In the genomic region with DNA sequence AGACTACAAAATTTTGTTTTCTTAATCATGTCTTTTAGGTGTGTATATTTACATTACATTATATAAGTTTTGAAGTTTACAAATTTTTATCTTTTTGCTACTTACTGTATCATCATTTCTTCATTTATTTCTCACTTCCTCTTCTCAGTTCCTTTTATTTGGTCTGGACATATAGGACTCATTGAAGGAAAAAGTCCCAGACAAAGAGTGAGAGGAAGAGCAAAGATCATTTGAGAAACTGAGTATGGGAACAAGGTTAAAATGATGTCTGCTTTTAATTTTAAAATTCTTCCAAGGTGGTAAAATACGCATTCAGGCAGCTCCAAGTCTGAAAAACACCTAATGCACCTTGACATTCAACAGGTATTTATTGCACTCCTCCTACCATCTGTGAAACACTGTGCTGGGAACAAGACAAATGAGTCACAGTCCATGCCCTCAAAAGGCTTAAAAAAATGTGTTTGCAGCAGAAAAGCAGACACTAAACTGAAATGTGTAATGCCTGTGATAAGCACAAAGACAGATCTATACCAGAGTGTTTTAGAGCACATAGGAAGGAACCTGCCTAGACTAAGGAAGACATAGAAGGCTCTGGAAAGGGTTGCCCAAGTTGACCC, we compare ENCODE assay signal across 12 cellular contexts.
DNase-seq lines count a peak whose midpoint lies in the region; ATAC-seq lines count a peak whose summit lies in the region.
"Had no signal": no experiment of that assay in that cellular context is flagged by ENCODE, and none has a peak within 500 bp of the region (broad histone marks: within the 10 kb centered on the region; RNA-seq: fewer than 3 reads in every experiment).

No MANE protein-coding gene starts in this region.

- H3K27me3 Mint-ChIP-seq in stimulated activated memory B cell treated with anti-CD40 and anti-IgM and Interleukin-4, amounts not matched to agents 10 μg/mL and 1 μg/mL and 100 μg/mL, for 72 hours: peaks cover 14% of the 10 kb centered on the region
- H3K27me3 Mint-ChIP-seq: activated CD8-positive, alpha-beta memory T cell treated with anti-CD3 and anti-CD28 coated beads, Interleukin-2, amount 10 ng/mL, durations not matched to agents 7 days and 5 days; CD4-positive, alpha-beta T cell had no signal

- DNase-seq in LoVo (ENCODE audit: low spot score) (peak; percentile 8), astrocyte of the hippocampus (ENCODE audit: low read depth, low spot score) (peak; percentile 31)
- DNase-seq in stimulated activated CD4-positive, alpha-beta T cell treated with anti-CD3 and anti-CD28 coated beads, Interleukin-2, amount 100 ng/mL, for 24 hours: no peak
- DNase-seq: activated CD8-positive, alpha-beta memory T cell treated with anti-CD3 and anti-CD28 coated beads, Interleukin-2, amount 10 ng/mL, durations not matched to agents 7 days and 5 days; activated naive CD8-positive, alpha-beta T cell treated with anti-CD3 and anti-CD28 coated beads for 36 hours; CD4-positive, alpha-beta T cell; retina had no signal

- H3K9me3 Mint-ChIP-seq in stimulated activated memory B cell treated with anti-CD40 and anti-IgM and Interleukin-4, amounts not matched to agents 10 μg/mL and 1 μg/mL and 100 μg/mL, for 72 hours: peaks cover 2% of the 10 kb centered on the region
- H3K9me3 Mint-ChIP-seq: activated naive CD8-positive, alpha-beta T cell treated with anti-CD3 and anti-CD28 coated beads for 36 hours; CD4-positive, alpha-beta T cell; dendritic cell treated with granulocyte-macrophage colony-stimulating factor and Interleukin-4, amounts not matched to agents 40 ng/mL and 50 ng/mL, for 4 days had no signal

- H3K27ac Mint-ChIP-seq in stimulated activated memory B cell treated with anti-CD40 and anti-IgM and Interleukin-4, amounts not matched to agents 10 μg/mL and 1 μg/mL and 100 μg/mL, for 72 hours: no peak overlapping the region
- H3K27ac Mint-ChIP-seq: activated CD8-positive, alpha-beta memory T cell treated with anti-CD3 and anti-CD28 coated beads, Interleukin-2, amount 10 ng/mL, durations not matched to agents 7 days and 5 days; activated naive CD8-positive, alpha-beta T cell treated with anti-CD3 and anti-CD28 coated beads for 36 hours; CD4-positive, alpha-beta T cell; dendritic cell treated with granulocyte-macrophage colony-stimulating factor and Interleukin-4, amounts not matched to agents 40 ng/mL and 50 ng/mL, for 4 days had no signal

- no peaks in the 10 kb centered on the region for H3K36me3 Mint-ChIP-seq in stimulated activated memory B cell treated with anti-CD40 and anti-IgM and Interleukin-4, amounts not matched to agents 10 μg/mL and 1 μg/mL and 100 μg/mL, for 72 hours
- H3K36me3 Mint-ChIP-seq: activated CD8-positive, alpha-beta memory T cell treated with anti-CD3 and anti-CD28 coated beads, Interleukin-2, amount 10 ng/mL, durations not matched to agents 7 days and 5 days; activated naive CD8-positive, alpha-beta T cell treated with anti-CD3 and anti-CD28 coated beads for 36 hours had no signal

- no peak overlapping the region for H3K4me3 Mint-ChIP-seq in stimulated activated memory B cell treated with anti-CD40 and anti-IgM and Interleukin-4, amounts not matched to agents 10 μg/mL and 1 μg/mL and 100 μg/mL, for 72 hours
- H3K4me3 Mint-ChIP-seq: activated CD8-positive, alpha-beta memory T cell treated with anti-CD3 and anti-CD28 coated beads, Interleukin-2, amount 10 ng/mL, durations not matched to agents 7 days and 5 days; activated naive CD8-positive, alpha-beta T cell treated with anti-CD3 and anti-CD28 coated beads for 36 hours; CD4-positive, alpha-beta T cell; dendritic cell treated with granulocyte-macrophage colony-stimulating factor and Interleukin-4, amounts not matched to agents 40 ng/mL and 50 ng/mL, for 4 days had no signal

- H3K4me1 Mint-ChIP-seq in stimulated activated memory B cell treated with anti-CD40 and anti-IgM and Interleukin-4, amounts not matched to agents 10 μg/mL and 1 μg/mL and 100 μg/mL, for 72 hours: peaks cover 14% of the 10 kb centered on the region
- H3K4me1 Mint-ChIP-seq: activated CD8-positive, alpha-beta memory T cell treated with anti-CD3 and anti-CD28 coated beads, Interleukin-2, amount 10 ng/mL, durations not matched to agents 7 days and 5 days; activated naive CD8-positive, alpha-beta T cell treated with anti-CD3 and anti-CD28 coated beads for 36 hours had no signal

- ATAC-seq in GM21360 (IDR thresholded peaks at IDR 0.05; ENCODE audit: unreplicated experiment) (peak; percentile 74), HG02678 (IDR thresholded peaks at IDR 0.05; ENCODE audit: unreplicated experiment) (no peak), GM19395 (IDR thresholded peaks at IDR 0.05; ENCODE audit: unreplicated experiment) (no peak)
- ATAC-seq in stimulated activated memory B cell treated with anti-CD40 and anti-IgM and Interleukin-4, amounts not matched to agents 10 μg/mL and 1 μg/mL and 100 μg/mL, for 72 hours: peak; percentile 69
- ATAC-seq: activated CD8-positive, alpha-beta memory T cell treated with anti-CD3 and anti-CD28 coated beads, Interleukin-2, amount 10 ng/mL, durations not matched to agents 7 days and 5 days had no signal

Comparison
In these comparisons a context has a peak if more than half of its experiments do, and no peak if none do; other contexts are left out.
1. ATAC-seq: peak in GM21360 (single experiment) and stimulated activated memory B cell treated with anti-CD40 and anti-IgM and Interleukin-4, amounts not matched to agents 10 μg/mL and 1 μg/mL and 100 μg/mL, for 72 hours (single experiment); none in HG02678 (single experiment) and GM19395 (single experiment).
2. DNase-seq: peak in LoVo (single experiment) and astrocyte of the hippocampus (single experiment); none in stimulated activated CD4-positive, alpha-beta T cell treated with anti-CD3 and anti-CD28 coated beads, Interleukin-2, amount 100 ng/mL, for 24 hours (0 of 2).